ENCODE assay signal across 24 cellular contexts in the genomic region with DNA sequence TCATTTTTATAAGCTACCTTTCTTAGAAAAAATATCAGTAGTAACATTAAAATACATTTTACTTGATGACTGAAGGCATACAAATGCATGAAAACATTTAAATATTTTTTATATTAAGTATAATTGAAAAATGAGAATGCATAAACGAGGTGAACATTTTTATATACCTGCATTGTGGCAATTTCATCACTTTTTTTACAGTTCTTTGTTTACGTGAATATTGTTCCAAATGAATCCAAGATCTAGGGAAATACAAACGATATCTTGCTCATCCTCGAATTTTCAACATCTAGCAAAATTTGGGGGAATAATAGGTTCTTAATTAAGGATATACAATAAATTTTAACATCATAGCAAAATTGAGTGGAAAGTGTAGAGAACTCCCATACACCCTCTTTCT.
"Had no signal": no experiment of that assay in that cellular context is flagged by ENCODE, and none has a peak within 500 bp of the region (broad histone marks: within the 10 kb centered on the region; RNA-seq: fewer than 3 reads in every experiment).

No MANE protein-coding gene starts in this region.

- DNase-seq: colonic mucosa; cortex of kidney; dermis blood vessel endothelial cell; dorsolateral prefrontal cortex; effector CD4-positive, alpha-beta T cell; effector CD8-positive, alpha-beta T cell; effector memory CD4-positive, alpha-beta T cell; effector memory CD8-positive, alpha-beta T cell; endodermal cell; erythroblast; esophagus squamous epithelium; foreskin fibroblast; foreskin keratinocyte; foreskin melanocyte; gastrocnemius medialis; glutamatergic neuron; head of caudate nucleus; heart left ventricle; heart right ventricle had no signal

- H3K4me1 ChIP-seq: colonic mucosa, foreskin keratinocyte, gastrocnemius medialis, gastroesophageal sphincter had no signal

- H3K27me3 ChIP-seq: colonic mucosa, dorsolateral prefrontal cortex, esophagus muscularis mucosa, esophagus squamous epithelium, foreskin keratinocyte, gastrocnemius medialis, gastroesophageal sphincter, heart left ventricle, heart right ventricle had no signal

- ATAC-seq: effector memory CD8-positive, alpha-beta T cell; esophagus mucosa; foreskin keratinocyte; gastrocnemius medialis had no signal

- H3K36me3 ChIP-seq: colonic mucosa, esophagus muscularis mucosa, esophagus squamous epithelium, gastrocnemius medialis, gastroesophageal sphincter, heart left ventricle, heart right ventricle had no signal

- H3K4me3 ChIP-seq: colonic mucosa, dorsolateral prefrontal cortex, esophagus muscularis mucosa, esophagus squamous epithelium, gastrocnemius medialis, gastroesophageal sphincter, heart right ventricle had no signal

- H3K9me3 ChIP-seq: colonic mucosa, esophagus muscularis mucosa, esophagus squamous epithelium, gastrocnemius medialis, gastroesophageal sphincter, heart left ventricle, heart right ventricle had no signal

- H3K27ac ChIP-seq: colonic mucosa, coronary artery, dorsolateral prefrontal cortex, epithelial cell of prostate, esophagus muscularis mucosa, esophagus squamous epithelium, foreskin keratinocyte, gastrocnemius medialis, gastroesophageal sphincter, heart left ventricle, heart right ventricle had no signal
